Comparison of ENCODE assay signal across 9 cellular contexts in the genomic region with DNA sequence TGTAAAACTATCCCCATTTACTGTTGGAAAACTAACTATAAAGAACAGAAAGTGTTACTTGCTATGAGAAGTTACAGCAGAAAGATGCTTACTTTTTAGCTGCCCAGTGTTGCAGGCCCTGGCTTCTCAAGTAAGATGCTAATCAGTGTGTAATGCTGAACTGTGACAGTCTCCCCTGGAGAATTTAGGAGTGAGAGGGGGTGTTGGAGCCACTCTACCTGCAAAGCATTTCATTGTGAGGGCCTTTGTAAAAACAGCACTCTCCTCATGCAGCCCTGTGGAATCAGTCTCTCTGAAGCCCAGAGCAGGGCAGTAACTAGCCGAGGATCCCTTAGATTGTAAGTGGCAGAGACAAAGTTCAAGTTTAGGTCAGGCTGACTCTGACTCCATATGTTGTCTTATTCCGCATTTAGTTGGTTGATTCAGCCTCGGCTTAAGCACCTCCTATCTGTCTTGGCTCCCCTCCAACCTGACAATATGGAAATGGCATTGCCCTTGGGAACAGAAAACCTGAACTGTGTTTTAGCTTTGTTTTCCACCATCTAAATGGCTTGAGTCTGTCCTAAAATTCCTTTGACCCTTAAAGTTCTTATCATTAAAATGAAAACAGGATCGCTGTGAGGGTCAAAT.
DNase-seq lines count a peak whose midpoint lies in the region; ATAC-seq and TF ChIP-seq lines count a peak whose summit lies in the region.
"Had no signal": no experiment of that assay in that cellular context is flagged by ENCODE, and none has a peak within 500 bp of the region (broad histone marks: within the 10 kb centered on the region; RNA-seq: fewer than 3 reads in every experiment).

No MANE protein-coding gene starts in this region.

- no peaks in the 10 kb centered on the region for H3K9me3 ChIP-seq in HUES48 (ENCODE audit: control insufficient read depth, insufficient read depth, low read length)
- peaks cover 7% of the 10 kb centered on the region for H3K9me3 ChIP-seq in left ventricle myocardium inferior (replicated peaks)
- no peaks in the 10 kb centered on the region for H3K9me3 ChIP-seq in aorta (ENCODE audit: control insufficient read depth, low read length)

- DNase-seq in AG10803 (ENCODE audit: low read depth): peak; percentile 61
- DNase-seq in activated CD8-positive, alpha-beta T cell treated with anti-CD3 and anti-CD28 coated beads for 36 hours: no peak
- no peak for DNase-seq in left ventricle myocardium inferior
- no peak for DNase-seq in activated CD4-positive, CD25-positive, alpha-beta regulatory T cell treated with anti-CD3 and anti-CD28 coated beads, Interleukin-2, amount 50 U/mL, for 72 hours
- DNase-seq in aorta: no peak
- no peak for DNase-seq in GM10266 (ENCODE audit: extremely low spot score)

- TF ChIP-seq CTCF in AG10803 (conservative IDR thresholded peaks at IDR 0.05; ENCODE audit: low read length): no peak
- no peak for TF ChIP-seq CTCF in activated CD8-positive, alpha-beta T cell treated with anti-CD3 and anti-CD28 coated beads for 36 hours (IDR thresholded peaks at IDR 0.05)
- TF ChIP-seq CTCF in left ventricle myocardium inferior (IDR thresholded peaks at IDR 0.05; ENCODE audit: borderline replicate concordance): no peak
- TF ChIP-seq CTCF in GM10266 (IDR thresholded peaks at IDR 0.05; ENCODE audit: control insufficient read depth, insufficient read depth, low read depth, missing control alignments): no peak

- no peak overlapping the region for H3K4me3 ChIP-seq in AG10803 (ENCODE audit: low read length)
- H3K4me3 ChIP-seq in HUES48 (ENCODE audit: low read depth, low read length): no peak overlapping the region
- H3K4me3 ChIP-seq in left ventricle myocardium inferior: no peak overlapping the region
- H3K4me3 ChIP-seq in aorta (ENCODE audit: low read length in 2 of 2): no peak overlapping the region

- H3K4me1 ChIP-seq in HUES48 (ENCODE audit: control insufficient read depth, insufficient read depth, low read length): peaks cover 33% of the 10 kb centered on the region
- peaks cover 49% of the 10 kb centered on the region for H3K4me1 ChIP-seq in left ventricle myocardium inferior
- H3K4me1 ChIP-seq in aorta (ENCODE audit: control insufficient read depth in 1 of 2, insufficient read depth in 2 of 2, low read length in 2 of 2): no peaks in the 10 kb centered on the region

- H3K27me3 Mint-ChIP-seq in activated CD8-positive, alpha-beta T cell treated with anti-CD3 and anti-CD28 coated beads for 36 hours: no peaks in the 10 kb centered on the region

- POLR2A ChIA-PET in activated CD8-positive, alpha-beta T cell treated with anti-CD3 and anti-CD28 coated beads for 36 hours (lab: Charles Lee): interaction anchor here (0.6 to 1.9 kb wide), 2 partner anchors 8 to 233 kb away, joined by 3 to 7 read pairs; partner anchors contain the start of gene HIF1A

- no peaks in the 10 kb centered on the region for H3K36me3 ChIP-seq in HUES48 (ENCODE audit: control insufficient read depth, insufficient read depth, low read length)
- peaks cover 13% of the 10 kb centered on the region for H3K36me3 ChIP-seq in left ventricle myocardium inferior
- no peaks in the 10 kb centered on the region for H3K36me3 ChIP-seq in aorta (ENCODE audit: control insufficient read depth in 1 of 2, insufficient read depth in 2 of 2, low read length in 1 of 2)

- peaks cover 80% of the 10 kb centered on the region for H3K36me3 Mint-ChIP-seq in activated CD8-positive, alpha-beta T cell treated with anti-CD3 and anti-CD28 coated beads for 36 hours (ENCODE audit: low read depth)

- H3K9ac ChIP-seq in HUES48 (ENCODE audit: low read depth, low read length): no peak overlapping the region

- CTCF ChIA-PET in activated CD8-positive, alpha-beta T cell treated with anti-CD3 and anti-CD28 coated beads for 36 hours (lab: Charles Lee): interaction anchor here (0.7 to 5.3 kb wide), 14 partner anchors 8 to 378 kb away, joined by 3 to 62 read pairs (median 5); no protein-coding TSS in a partner anchor

- no peak overlapping the region for H3K4me3 Mint-ChIP-seq in activated CD8-positive, alpha-beta T cell treated with anti-CD3 and anti-CD28 coated beads for 36 hours
- H3K4me3 Mint-ChIP-seq: T-helper 1 cell treated with Interleukin-12 subunit alpha and Interleukin-12 subunit beta and Interleukin-4 antibody, amounts not matched to agents 30 μg/mL and 1 μg/mL, for 36 hours had no signal

- H3K27me3 ChIP-seq in HUES48 (ENCODE audit: control insufficient read depth, insufficient read depth, low read length): no peaks in the 10 kb centered on the region
- H3K27me3 ChIP-seq in left ventricle myocardium inferior (ENCODE audit: low read depth): no peaks in the 10 kb centered on the region
- H3K27me3 ChIP-seq in aorta (ENCODE audit: control insufficient read depth in 1 of 2, insufficient read depth in 2 of 2, low read length in 1 of 2): no peaks in the 10 kb centered on the region

- peaks cover 61% of the 10 kb centered on the region for H3K4me1 Mint-ChIP-seq in activated CD8-positive, alpha-beta T cell treated with anti-CD3 and anti-CD28 coated beads for 36 hours (ENCODE audit: low read depth)

- intact Hi-C loops in activated CD8-positive, alpha-beta T cell treated with anti-CD3 and anti-CD28 coated beads for 36 hours (cut with micrococcal nuclease): loop anchor here (10.0 kb wide), 1 partner anchor 662 kb away; no protein-coding TSS in a partner anchor
- intact Hi-C loops in left ventricle myocardium inferior (cut with micrococcal nuclease) (loop anchor here (5.0 kb wide), 1 partner anchor 270 kb away; no protein-coding TSS in a partner anchor), aorta (cut with DNase I) (loop anchor here (2.0 to 5.0 kb wide), 4 partner anchors 270 to 665 kb away; partner anchors contain the start of gene SNAPC1 (in 1 of the 2))

- WGBS in aorta, 2 donors: 70 to 74% methylated on average over 4 of the region's 4 CpGs

- H3K27ac Mint-ChIP-seq in activated CD8-positive, alpha-beta T cell treated with anti-CD3 and anti-CD28 coated beads for 36 hours: peak overlapping the region; percentile 97

- ATAC-seq in activated CD8-positive, alpha-beta T cell treated with anti-CD3 and anti-CD28 coated beads for 36 hours: no peak
- no peak for ATAC-seq in GM21423 (IDR thresholded peaks at IDR 0.05; ENCODE audit: unreplicated experiment)
- ATAC-seq in aorta (ENCODE audit: low FRiP score): no peak

- peaks cover 9% of the 10 kb centered on the region for H3K9me3 Mint-ChIP-seq in activated CD8-positive, alpha-beta T cell treated with anti-CD3 and anti-CD28 coated beads for 36 hours

- peak overlapping the region; percentile 43 for H3K27ac ChIP-seq in HUES48 (ENCODE audit: low read depth, low read length)
- peak overlapping the region; percentile 67 for H3K27ac ChIP-seq in left ventricle myocardium inferior (replicated peaks)
- H3K27ac ChIP-seq in aorta (ENCODE audit: low read depth in 1 of 2, low read length in 2 of 2): no peak overlapping the region

Comparison
In these comparisons a context has a peak if more than half of its experiments do, and no peak if none do; other contexts are left out.
1. H3K27ac ChIP-seq: peak in HUES48 (single experiment) and left ventricle myocardium inferior (single experiment); none in aorta (0 of 2).